ENCODE assay signal across 21 cellular contexts in the genomic region with DNA sequence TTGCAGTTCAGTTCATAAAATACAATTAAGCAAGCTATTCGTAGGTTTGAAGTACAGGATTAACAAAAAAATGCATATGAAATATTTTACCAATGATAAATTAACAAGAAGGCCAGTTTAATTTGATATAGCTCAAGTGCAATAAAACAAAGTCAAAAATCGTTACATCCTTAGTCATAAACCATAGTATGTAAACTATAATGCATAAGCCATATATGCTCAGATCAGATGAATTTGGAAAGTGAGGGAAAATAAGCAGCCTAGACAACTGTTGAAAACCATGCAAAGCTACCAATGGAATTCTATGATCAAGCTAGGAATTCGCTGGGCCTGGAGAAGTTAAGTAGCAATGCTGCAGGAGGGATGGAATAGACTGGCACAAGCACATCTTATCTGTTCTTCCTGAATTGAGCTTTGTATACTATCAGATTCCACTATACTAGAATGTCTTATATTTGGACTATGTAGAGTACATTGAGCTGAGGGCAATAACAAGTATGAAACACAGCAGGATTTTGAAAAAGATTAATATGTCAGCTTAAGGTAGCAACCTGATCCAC.
DNase-seq lines count a peak whose midpoint lies in the region; ATAC-seq and TF ChIP-seq lines count a peak whose summit lies in the region.
"Had no signal": no experiment of that assay in that cellular context is flagged by ENCODE, and none has a peak within 500 bp of the region (broad histone marks: within the 10 kb centered on the region; RNA-seq: fewer than 3 reads in every experiment).

No MANE protein-coding gene starts in this region.

- no CpG with 5 or more reads among the region's 3 CpGs for WGBS in mesenchymal stem cell

- H3K4me1 Mint-ChIP-seq in HFFc6 (ENCODE audit: low read depth), result peaks cover 79% of the 10 kb centered on the region
- H3K4me1 Mint-ChIP-seq: naive B cell had no signal

- no peak overlapping the region for H4K91ac ChIP-seq in mesenchymal stem cell (ENCODE audit: low read length)

- H3K36me3 ChIP-seq in ACC112 (ENCODE audit: insufficient read depth, low read length) (no peaks in the 10 kb centered on the region), mesenchymal stem cell (ENCODE audit: control insufficient read depth in 1 of 2, insufficient read depth in 2 of 2, low read depth in 1 of 2, low read length in 2 of 2) (no peaks in the 10 kb centered on the region)
- H3K36me3 ChIP-seq: pancreas, SJCRH30 had no signal

- peak overlapping the region; percentile 95 for H3K27ac Mint-ChIP-seq in HFFc6
- H3K27ac Mint-ChIP-seq: activated CD8-positive, alpha-beta T cell treated with anti-CD3 and anti-CD28 coated beads, Interleukin-2, amount 10 ng/mL, durations not matched to agents 7 days and 5 days; endodermal cell; naive B cell; T-helper 2 cell treated with Interferon-gamma antibody and Interleukin-4, amounts not matched to agents 5 μg/mL and 100 μg/mL, for 36 hours had no signal

- H2BK12ac ChIP-seq in mesenchymal stem cell (ENCODE audit: low read length in 2 of 2), result no peak overlapping the region

- H3K27me3 ChIP-seq in ACC112 (ENCODE audit: insufficient read depth, low read length) (no peaks in the 10 kb centered on the region), mesenchymal stem cell (ENCODE audit: control insufficient read depth in 1 of 2, insufficient read depth in 1 of 2, low read length in 2 of 2) (no peaks in the 10 kb centered on the region)
- H3K27me3 ChIP-seq: pancreas, SJCRH30 had no signal

- H3K9me3 Mint-ChIP-seq in HFFc6, result no peaks in the 10 kb centered on the region
- H3K9me3 Mint-ChIP-seq: activated T-cell treated with anti-CD3 and anti-CD28 coated beads, Interleukin-2, amount 50 U/mL, for 4 hours; T-helper 2 cell treated with Interferon-gamma antibody and Interleukin-4, amounts not matched to agents 5 μg/mL and 100 μg/mL, for 36 hours had no signal

- no peak overlapping the region for H3K18ac ChIP-seq in mesenchymal stem cell (ENCODE audit: low read depth in 1 of 2, low read length in 2 of 2)

- H3K4ac ChIP-seq in mesenchymal stem cell (ENCODE audit: low read depth in 1 of 2, low read length in 2 of 2), result no peak overlapping the region

- H3K9ac ChIP-seq in mesenchymal stem cell (ENCODE audit: low read length), result peak overlapping the region; percentile 85

- H3K4me1 ChIP-seq in ACC112 (ENCODE audit: control insufficient read depth, insufficient read depth, low read length, unreplicated experiment), result peaks cover 73% of the 10 kb centered on the region
- H3K4me1 ChIP-seq in mesenchymal stem cell (ENCODE audit: control insufficient read depth, insufficient read depth, low read depth, low read length), result peaks cover 5% of the 10 kb centered on the region

- H3K27ac ChIP-seq in ACC112 (ENCODE audit: low read depth, low read length) (peak overlapping the region; percentile 97), mesenchymal stem cell (ENCODE audit: low read length, poor library complexity, severe bottlenecking) (no peak overlapping the region)

- H3K9me3 ChIP-seq in mesenchymal stem cell (ENCODE audit: control insufficient read depth, low read length), result no peaks in the 10 kb centered on the region
- H3K9me3 ChIP-seq: pancreas, SJCRH30 had no signal

- no peaks in the 10 kb centered on the region for H3K36me3 Mint-ChIP-seq in HFFc6 (ENCODE audit: low read depth)
- H3K36me3 Mint-ChIP-seq: naive B cell had no signal

- no peak overlapping the region for H2BK5ac ChIP-seq in mesenchymal stem cell (ENCODE audit: low read depth, low read length, poor library complexity, severe bottlenecking)

- TF ChIP-seq CTCF in HFFc6 (IDR thresholded peaks at IDR 0.05), result no peak

- no peaks in the 10 kb centered on the region for H3K79me2 ChIP-seq in ACC112 (ENCODE audit: control insufficient read depth, insufficient read depth, low read length, unreplicated experiment)

- ATAC-seq in HG02798 (IDR thresholded peaks at IDR 0.05; ENCODE audit: poor library complexity, unreplicated experiment), result no peak
- ATAC-seq in GM19328 (IDR thresholded peaks at IDR 0.05; ENCODE audit: unreplicated experiment), result no peak
- ATAC-seq in HG03460 (IDR thresholded peaks at IDR 0.05; ENCODE audit: unreplicated experiment), result no peak
- ATAC-seq: activated CD8-positive, alpha-beta T cell treated with anti-CD3 and anti-CD28 coated beads, Interleukin-2, amount 10 ng/mL, durations not matched to agents 7 days and 5 days; activated T-cell treated with anti-CD3 and anti-CD28 coated beads, Interleukin-2, amount 50 U/mL, for 4 hours had no signal

- H3K4me3 Mint-ChIP-seq in HFFc6, result peak overlapping the region; percentile 83
- H3K4me3 Mint-ChIP-seq: activated CD8-positive, alpha-beta T cell treated with anti-CD3 and anti-CD28 coated beads, Interleukin-2, amount 10 ng/mL, durations not matched to agents 7 days and 5 days; activated T-cell treated with anti-CD3 and anti-CD28 coated beads, Interleukin-2, amount 50 U/mL, for 4 hours; endodermal cell; naive B cell; T-helper 2 cell treated with Interferon-gamma antibody and Interleukin-4, amounts not matched to agents 5 μg/mL and 100 μg/mL, for 36 hours had no signal

- H3K23ac ChIP-seq in mesenchymal stem cell (ENCODE audit: low read length in 2 of 2), result no peak overlapping the region

- H3K79me1 ChIP-seq in mesenchymal stem cell (replicated peaks; ENCODE audit: low read length, poor library complexity, severe bottlenecking), result no peaks in the 10 kb centered on the region

- H3K14ac ChIP-seq in mesenchymal stem cell (ENCODE audit: low read length in 2 of 2), result no peak overlapping the region

- no peaks in the 10 kb centered on the region for H3K27me3 Mint-ChIP-seq in HFFc6 (ENCODE audit: insufficient read depth)
- H3K27me3 Mint-ChIP-seq: naive B cell had no signal

- no peak overlapping the region for H2AFZ ChIP-seq in ACC112 (ENCODE audit: low read length, unreplicated experiment)
- H2AFZ ChIP-seq in mesenchymal stem cell (ENCODE audit: low read depth, low read length), result no peak overlapping the region

- DNase-seq in HFFc6 (peak; percentile 30), amniotic epithelial cell (ENCODE audit: low read depth) (peak; percentile 88), mesenchymal stem cell (peak; percentile 17)
- no peak for DNase-seq in central memory CD4-positive, alpha-beta T cell
- DNase-seq: activated CD4-positive, CD25-positive, alpha-beta regulatory T cell; activated CD8-positive, alpha-beta T cell treated with anti-CD3 and anti-CD28 coated beads, Interleukin-2, amount 10 ng/mL, durations not matched to agents 7 days and 5 days; activated naive CD4-positive, alpha-beta T cell treated with anti-CD3 and anti-CD28 coated beads, Interleukin-2, amount 50 U/mL, for 16 hours; activated T-cell treated with anti-CD3 and anti-CD28 coated beads, Interleukin-2, amount 50 U/mL, for 4 hours; endodermal cell; hippocampal formation; kidney; naive B cell; NCI-H524 treated with DMSO at 0.1 percent for 48 hours; pancreas; small intestine had no signal

- no peak overlapping the region for H4K8ac ChIP-seq in mesenchymal stem cell (ENCODE audit: low read length)

- no peak overlapping the region for H3K4me2 ChIP-seq in mesenchymal stem cell (ENCODE audit: low read length, poor library complexity, severe bottlenecking)

- peak overlapping the region; percentile 54 for H3K4me3 ChIP-seq in ACC112 (ENCODE audit: low read depth, low read length)
- peak overlapping the region in 1 of 2 experiments; percentile 54 for H3K4me3 ChIP-seq in mesenchymal stem cell (ENCODE audit: insufficient read depth in 1 of 2, low read depth in 1 of 2, low read length in 2 of 2)
- H3K4me3 ChIP-seq: pancreas, SJCRH30 had no signal

- H2AK5ac ChIP-seq in mesenchymal stem cell (ENCODE audit: low read length, severe bottlenecking), result no peak overlapping the region

- no peak overlapping the region for H2BK15ac ChIP-seq in mesenchymal stem cell (ENCODE audit: low read depth, poor library complexity, severe bottlenecking)

- no peak overlapping the region for H2BK120ac ChIP-seq in mesenchymal stem cell (ENCODE audit: low read depth, low read length)
